Comparison of ENCODE assay signal across 1 cellular context in genomic region chr2:194264586-194264985, GRCh38.
TF ChIP-seq lines count a peak whose summit lies in the region.

No MANE protein-coding gene starts in this region.

TF ChIP-seq in WTC11, 78 proteins besides CTCF, POLR2A, EP300 and RAD21 (continued from another document):
- TF ChIP-seq STAT6 (CRISPR knock-in tag; conservative IDR thresholded peaks at IDR 0.05; ENCODE audit: low read depth) (no peak), HMGXB4 (CRISPR knock-in tag; IDR thresholded peaks at IDR 0.05) (no peak), ETV6 (CRISPR knock-in tag; IDR thresholded peaks at IDR 0.05) (no peak)
